10 cellular contexts compared by ENCODE assay signal in genomic region chr1:36124404-36125128, GRCh38. TPM values are rescaled to one million over a fixed set of nuclear protein-coding genes. Genes with fewer than 3 reads are reported as not detected.
A peak's percentile ranks its signal among the peaks of the same experiment; 100 is the strongest.
DNase-seq lines count a peak whose midpoint lies in the region; ATAC-seq, FAIRE-seq and TF ChIP-seq lines count a peak whose summit lies in the region.
"Had no signal": no experiment of that assay in that cellular context is flagged by ENCODE, and none has a peak within 500 bp of the region (broad histone marks: within the 10 kb centered on the region; RNA-seq: fewer than 3 reads in every experiment).

No MANE protein-coding gene starts in this region.

- H2AFZ ChIP-seq in H1 (ENCODE audit: low read length), result no peak overlapping the region
- peak overlapping the region; percentile 49 for H2AFZ ChIP-seq in neuronal stem cell (ENCODE audit: low read length)

- no peaks in the 10 kb centered on the region for H3K9me3 Mint-ChIP-seq in stimulated activated naive CD8-positive, alpha-beta T cell treated with anti-CD3 and anti-CD28 coated beads, Interleukin-15, Interleukin-2, amounts not matched to agents 100 ng/mL and 50 ng/mL, for 24 hours

- H3K4me1 ChIP-seq in H1 (replicated peaks in 1 of 4; ENCODE audit: control insufficient read depth in 3 of 4, insufficient read depth in 4 of 4, low read length in 3 of 4), result peaks cover 0 to 11% (median 5%) of the 10 kb centered on the region in 4 experiments; a peak in 5 of 7 replicates
- peaks cover 8 to 10% of the 10 kb centered on the region in 2 donors for H3K4me1 ChIP-seq in neuronal stem cell (ENCODE audit: control insufficient read depth in 2 of 2, insufficient read depth in 1 of 2, low read depth in 1 of 2, low read length in 2 of 2)

- H2BK20ac ChIP-seq in H1 (ENCODE audit: low read length), result no peak overlapping the region

- H2BK15ac ChIP-seq in H1 (ENCODE audit: low read length), result no peak overlapping the region
- H2BK15ac ChIP-seq in neuronal stem cell (ENCODE audit: low read length), result no peak overlapping the region

- H3K9me3 ChIP-seq in H1 (ENCODE audit: insufficient read depth in 2 of 2, low read depth in 1 of 2, low read length in 1 of 2), result no peaks in the 10 kb centered on the region
- peaks cover 0 to 3% of the 10 kb centered on the region in 2 donors for H3K9me3 ChIP-seq in neuronal stem cell (replicated peaks in 1 of 2; ENCODE audit: control insufficient read depth in 2 of 2, insufficient read depth in 1 of 2, low read depth in 1 of 2, low read length in 2 of 2)

- peak overlapping the region; percentile 31 for H3K4me3 Mint-ChIP-seq in stimulated activated naive CD8-positive, alpha-beta T cell treated with anti-CD3 and anti-CD28 coated beads, Interleukin-15, Interleukin-2, amounts not matched to agents 100 ng/mL and 50 ng/mL, for 24 hours

- POLR2A ChIA-PET in H1 (lab: Charles Lee; ENCODE audit: partially characterized antibody), result no interaction called here

- H3K36me3 ChIP-seq in H1 (ENCODE audit: control insufficient read depth in 2 of 4, insufficient read depth in 4 of 4, low read length in 3 of 4) (no peaks in the 10 kb centered on the region), neuronal stem cell (replicated peaks in 1 of 2; ENCODE audit: control insufficient read depth in 2 of 2, insufficient read depth in 2 of 2, low read length in 2 of 2) (no peaks in the 10 kb centered on the region)

- peaks cover 0 to 5% of the 10 kb centered on the region in 2 experiments for H4K20me1 ChIP-seq in H1 (replicated peaks in 1 of 2; ENCODE audit: control insufficient read depth in 1 of 2, insufficient read depth in 2 of 2, low read length in 2 of 2)

- H4K5ac ChIP-seq in H1 (ENCODE audit: insufficient read length, low read depth, low read length), result no peak overlapping the region

- no peak for TF ChIP-seq CTCF in H1 (IDR thresholded peaks at IDR 0.05; ENCODE audit: control extremely low read depth in 1 of 3, insufficient read depth in 1 of 3, low read depth in 1 of 3, low read length in 3 of 3)

- CTCF ChIA-PET in H1 (lab: Charles Lee; ENCODE audit: partially characterized antibody), result interaction anchor here (0.8 to 3.2 kb wide), 5 partner anchors 10 to 25 kb away, joined by 3 to 15 read pairs (median 3); no protein-coding TSS in a partner anchor

- H2AK5ac ChIP-seq in H1 (ENCODE audit: low read depth, low read length), result no peak overlapping the region
- H2AK5ac ChIP-seq in neuronal stem cell (ENCODE audit: low read depth, low read length), result peak overlapping the region; percentile 63

- H2BK5ac ChIP-seq in H1 (ENCODE audit: low read depth, low read length) (no peak overlapping the region), neuronal stem cell (ENCODE audit: low read length) (no peak overlapping the region)

- peak overlapping the region; percentile 27 to 61 (median 29) for H3K4me3 ChIP-seq in H1 (ENCODE audit: extremely low read depth in 1 of 4, insufficient read depth in 2 of 4, low read depth in 3 of 4, low read length in 4 of 4)
- no peak overlapping the region for H3K4me3 ChIP-seq in neuronal stem cell (ENCODE audit: low read length in 2 of 2)

- no peaks in the 10 kb centered on the region for H3K79me2 ChIP-seq in H1 (ENCODE audit: control insufficient read depth in 1 of 2, insufficient read depth in 2 of 2, low read length in 2 of 2)

- WGBS in H1 (ENCODE audit: extremely low coverage in 1 of 2, insufficient coverage in 1 of 2, insufficient read length in 1 of 2, insufficient replicate concordance in 2 of 2, low coverage in 1 of 2, low lambda C conversion rate in 2 of 2, missing lambda C conversion rate in 1 of 2), 2 experiments, result 14% methylated on average over 27 of the region's 42 CpGs; no CpG with 5 or more reads in 1 of the 2 experiments
- no CpG with 5 or more reads among the region's 42 CpGs for WGBS in neuronal stem cell (ENCODE audit: extremely low coverage in 2 of 2, insufficient read length in 2 of 2, insufficient replicate concordance in 1 of 2), 2 donors

- H3K27me3 ChIP-seq in H1 (replicated peaks in 1 of 4; ENCODE audit: control insufficient read depth in 3 of 4, extremely low read depth in 1 of 4, insufficient read depth in 3 of 4, low read length in 3 of 4), result peaks cover 16 to 38% (median 30%) of the 10 kb centered on the region in 4 experiments
- H3K27me3 ChIP-seq in neuronal stem cell (ENCODE audit: control insufficient read depth in 3 of 3, insufficient read depth in 3 of 3, low read depth in 1 of 3, low read length in 3 of 3), result peaks cover 19 to 62% (median 46%) of the 10 kb centered on the region in 3 experiments

- FAIRE-seq in H1 (lab: Jason Lieb, UNC), result no peak

- H3K23ac ChIP-seq in H1 (ENCODE audit: insufficient read length), result no peak overlapping the region
- H3K23ac ChIP-seq in neuronal stem cell (ENCODE audit: low read depth, low read length, poor library complexity), result peak overlapping the region; percentile 80

- H3K9ac ChIP-seq in H1 (replicated peaks in 1 of 4; ENCODE audit: extremely low read depth in 1 of 4, low read depth in 3 of 4, low read length in 3 of 4) (no peak overlapping the region), neuronal stem cell (ENCODE audit: low read depth, low read length, poor library complexity) (no peak overlapping the region)

- peaks cover 31% of the 10 kb centered on the region for H3K27me3 Mint-ChIP-seq in stimulated activated naive CD8-positive, alpha-beta T cell treated with anti-CD3 and anti-CD28 coated beads, Interleukin-15, Interleukin-2, amounts not matched to agents 100 ng/mL and 50 ng/mL, for 24 hours

- H3K27ac ChIP-seq in H1 (ENCODE audit: low read depth, low read length) (no peak overlapping the region), neuronal stem cell (replicated peaks; ENCODE audit: low read length) (no peak overlapping the region)

- H3K4ac ChIP-seq in H1 (replicated peaks; ENCODE audit: insufficient read length, low read depth, low read length), result no peak overlapping the region
- H3K4ac ChIP-seq in neuronal stem cell (ENCODE audit: low read length), result no peak overlapping the region

- TF ChIP-seq POLR2A in H1 (IDR thresholded peaks at IDR 0.05; ENCODE audit: control extremely low read depth in 1 of 2, low read depth in 2 of 2, low read length in 2 of 2), result no peak

- peaks cover 29% of the 10 kb centered on the region for H3K4me1 Mint-ChIP-seq in stimulated activated naive CD8-positive, alpha-beta T cell treated with anti-CD3 and anti-CD28 coated beads, Interleukin-15, Interleukin-2, amounts not matched to agents 100 ng/mL and 50 ng/mL, for 24 hours (ENCODE audit: low read depth)

- no peaks in the 10 kb centered on the region for H3K79me1 ChIP-seq in H1 (ENCODE audit: low read depth, low read length)
- H3K79me1 ChIP-seq in neuronal stem cell (ENCODE audit: low read depth, low read length), result no peaks in the 10 kb centered on the region

- no peak overlapping the region for H2BK120ac ChIP-seq in H1 (replicated peaks; ENCODE audit: low read depth, low read length)
- H2BK120ac ChIP-seq in neuronal stem cell (ENCODE audit: low read depth, low read length), result no peak overlapping the region

- no peak overlapping the region for H4K91ac ChIP-seq in H1 (replicated peaks; ENCODE audit: insufficient read length, low read length)
- no peak overlapping the region for H4K91ac ChIP-seq in neuronal stem cell (ENCODE audit: low read depth, low read length, poor library complexity)

- H3K23me2 ChIP-seq in H1 (ENCODE audit: low read depth, low read length), result peaks cover 16% of the 10 kb centered on the region; the same call in 1 of the 2 replicates

- no peak for TF ChIP-seq EP300 in H1 (IDR thresholded peaks at IDR 0.05; ENCODE audit: borderline replicate concordance in 1 of 2, low read depth in 2 of 2, low read length in 2 of 2)

- no peak overlapping the region for H3K56ac ChIP-seq in H1 (replicated peaks; ENCODE audit: insufficient read length, low read depth, low read length)

- peak overlapping the region; percentile 70 for H3K27ac Mint-ChIP-seq in stimulated activated naive CD8-positive, alpha-beta T cell treated with anti-CD3 and anti-CD28 coated beads, Interleukin-15, Interleukin-2, amounts not matched to agents 100 ng/mL and 50 ng/mL, for 24 hours

- no peak overlapping the region for H2BK12ac ChIP-seq in H1 (ENCODE audit: low read depth, low read length)
- no peak overlapping the region for H2BK12ac ChIP-seq in neuronal stem cell (ENCODE audit: low read length)

- no peaks in the 10 kb centered on the region for H3K36me3 Mint-ChIP-seq in stimulated activated naive CD8-positive, alpha-beta T cell treated with anti-CD3 and anti-CD28 coated beads, Interleukin-15, Interleukin-2, amounts not matched to agents 100 ng/mL and 50 ng/mL, for 24 hours (ENCODE audit: low read depth)

- DNase-seq in stimulated activated naive CD8-positive, alpha-beta T cell treated with anti-CD3 and anti-CD28 coated beads, Interleukin-15, Interleukin-2, amounts not matched to agents 100 U/mL and 50 U/mL, for 24 hours, result no peak
- peak in 1 of 2 experiments; percentile 63 for DNase-seq in H1 (ENCODE audit: low read depth in 1 of 2, low spot score in 2 of 2)
- no peak for DNase-seq in neuronal stem cell (ENCODE audit: low spot score)
- DNase-seq in EL, result no peak
- DNase-seq in midbrain (lab: John Stamatoyannopoulos, UW), result no peak
- no peak for DNase-seq in dermis blood vessel endothelial cell
- DNase-seq: NCI-H1417 treated with DMSO at 0.1 percent for 48 hours, OCI-M1 had no signal

- no peak for ATAC-seq in stimulated activated naive CD8-positive, alpha-beta T cell treated with anti-CD3 and anti-CD28 coated beads, Interleukin-15, Interleukin-2, amounts not matched to agents 100 U/mL and 50 U/mL, for 24 hours
- ATAC-seq in HG02981 (IDR thresholded peaks at IDR 0.05; ENCODE audit: unreplicated experiment), result no peak

- H4K8ac ChIP-seq in H1 (ENCODE audit: extremely low read depth, insufficient read depth, low read length) (no peak overlapping the region), neuronal stem cell (ENCODE audit: low read depth, low read length) (no peak overlapping the region)

- no peak overlapping the region; the same call in 1 of the 2 replicates for H3K18ac ChIP-seq in H1 (ENCODE audit: extremely low read depth, low read length)
- no peak overlapping the region for H3K18ac ChIP-seq in neuronal stem cell (ENCODE audit: low read length)

- no peak overlapping the region for H3K14ac ChIP-seq in H1 (ENCODE audit: insufficient read length)
- no peak overlapping the region for H3K14ac ChIP-seq in neuronal stem cell (ENCODE audit: low read length)

- TF ChIP-seq RAD21 in H1 (IDR thresholded peaks at IDR 0.05 in 1 of 2, conservative IDR thresholded peaks at IDR 0.05 in 1 of 2; ENCODE audit: low read depth in 2 of 2, low read length in 2 of 2), result no peak

- peak overlapping the region; percentile 40 to 67 for H3K4me2 ChIP-seq in H1 (ENCODE audit: insufficient read depth in 1 of 2, low read depth in 2 of 2, low read length in 2 of 2)
- peak overlapping the region; percentile 73 for H3K4me2 ChIP-seq in neuronal stem cell (ENCODE audit: insufficient read depth, low read length, poor library complexity, severe bottlenecking)

RNA-seq across cellular contexts. Expression of gene COL8A2, which starts 0.5 kb away (rescaled TPM):
- total RNA-seq in H1 (2021; fragmentation: NEBNext Ultra II Directional; extraction: Animal tissue kit (Norgen Biotek cat#: 25700)), result 2.4 and 2.8 TPM in 2 replicates
- polyA plus RNA-seq in H1 (2011; rRNA removed), result 2.1 and 2.4 TPM in 2 replicates
- 1.7 TPM for polyA plus RNA-seq in H1 (2011; cell fraction: cytosol; rRNA removed)
- polyA plus RNA-seq in H1 (2011; cell fraction: nucleus; rRNA removed), result 2.5 TPM
- 1.1 to 2.4 TPM (median 1.6 TPM) in 4 replicates for polyA plus RNA-seq in H1 (2012, experiment 1 of 2)
- 1.4 TPM for polyA plus RNA-seq in H1 (2012, experiment 2 of 2)
- polyA plus RNA-seq in H1 (2013, experiment 1 of 2), result 3.2 TPM
- polyA plus RNA-seq in H1 (2013, experiment 2 of 2), result 2.8 TPM
- polyA minus RNA-seq in H1 (2011; rRNA and poly(A)+ RNA removed), result 1.1 TPM in 2 replicates
- 2.0 TPM for polyA minus RNA-seq in H1 (2011; cell fraction: cytosol; rRNA and poly(A)+ RNA removed)
- polyA minus RNA-seq in H1 (2011; cell fraction: nucleus; rRNA and poly(A)+ RNA removed), result 1.6 TPM
- polyA plus RNA-seq in neuronal stem cell (2013, experiment 1 of 2), result 0.01 TPM
- polyA plus RNA-seq in neuronal stem cell (2013, experiment 2 of 2), result 0.01 TPM
- 3.0 and 3.2 TPM in 2 replicates for total RNA-seq in dermis blood vessel endothelial cell

RNA-seq across cellular contexts. Expression of gene TRAPPC3, which starts 24.7 kb away (rescaled TPM):
- total RNA-seq in H1 (2021; fragmentation: NEBNext Ultra II Directional; extraction: Animal tissue kit (Norgen Biotek cat#: 25700)), result 42.0 and 47.8 TPM in 2 replicates
- 36.1 and 51.0 TPM in 2 replicates for polyA plus RNA-seq in H1 (2011; rRNA removed)
- polyA plus RNA-seq in H1 (2011; cell fraction: cytosol; rRNA removed), result 53.9 TPM
- 19.8 TPM for polyA plus RNA-seq in H1 (2011; cell fraction: nucleus; rRNA removed)
- 55.6 to 70.5 TPM (median 64.5 TPM) in 4 replicates for polyA plus RNA-seq in H1 (2012, experiment 1 of 2)
- polyA plus RNA-seq in H1 (2012, experiment 2 of 2), result 47.1 TPM
- polyA plus RNA-seq in H1 (2013, experiment 1 of 2), result 35.8 TPM
- 38.3 TPM for polyA plus RNA-seq in H1 (2013, experiment 2 of 2)
- 19.0 and 20.3 TPM in 2 replicates for polyA minus RNA-seq in H1 (2011; rRNA and poly(A)+ RNA removed)
- 34.5 TPM for polyA minus RNA-seq in H1 (2011; cell fraction: cytosol; rRNA and poly(A)+ RNA removed)
- polyA minus RNA-seq in H1 (2011; cell fraction: nucleus; rRNA and poly(A)+ RNA removed), result 11.1 TPM
- 49.3 TPM for polyA plus RNA-seq in neuronal stem cell (2013, experiment 1 of 2)
- 51.1 TPM for polyA plus RNA-seq in neuronal stem cell (2013, experiment 2 of 2)
- total RNA-seq in dermis blood vessel endothelial cell, result 77.8 and 117 TPM in 2 replicates

RNA-seq across cellular contexts. Expression of gene MAP7D1, which starts 31.4 kb away (rescaled TPM):
- 52.4 and 55.1 TPM in 2 replicates for total RNA-seq in H1 (2021; fragmentation: NEBNext Ultra II Directional; extraction: Animal tissue kit (Norgen Biotek cat#: 25700))
- polyA plus RNA-seq in H1 (2011; rRNA removed), result 18.2 and 24.8 TPM in 2 replicates
- 23.1 TPM for polyA plus RNA-seq in H1 (2011; cell fraction: cytosol; rRNA removed)
- polyA plus RNA-seq in H1 (2011; cell fraction: nucleus; rRNA removed), result 36.3 TPM
- 44.6 to 64.8 TPM (median 56.7 TPM) in 4 replicates for polyA plus RNA-seq in H1 (2012, experiment 1 of 2)
- polyA plus RNA-seq in H1 (2012, experiment 2 of 2), result 55.0 TPM
- 30.4 TPM for polyA plus RNA-seq in H1 (2013, experiment 1 of 2)
- polyA plus RNA-seq in H1 (2013, experiment 2 of 2), result 27.2 TPM
- polyA minus RNA-seq in H1 (2011; rRNA and poly(A)+ RNA removed), result 10.9 and 11.9 TPM in 2 replicates
- 31.9 TPM for polyA minus RNA-seq in H1 (2011; cell fraction: cytosol; rRNA and poly(A)+ RNA removed)
- 18.1 TPM for polyA minus RNA-seq in H1 (2011; cell fraction: nucleus; rRNA and poly(A)+ RNA removed)
- 101 TPM for polyA plus RNA-seq in neuronal stem cell (2013, experiment 1 of 2)
- 97.7 TPM for polyA plus RNA-seq in neuronal stem cell (2013, experiment 2 of 2)
- total RNA-seq in dermis blood vessel endothelial cell, result 77.9 and 106 TPM in 2 replicates

RNA-seq across cellular contexts. Expression of gene ADPRS, which starts 35.9 kb away (rescaled TPM):
- total RNA-seq in H1 (2021; fragmentation: NEBNext Ultra II Directional; extraction: Animal tissue kit (Norgen Biotek cat#: 25700)), result 22.9 and 23.9 TPM in 2 replicates
- polyA plus RNA-seq in H1 (2011; rRNA removed), result 38.1 and 39.4 TPM in 2 replicates
- 38.4 TPM for polyA plus RNA-seq in H1 (2011; cell fraction: cytosol; rRNA removed)
- polyA plus RNA-seq in H1 (2011; cell fraction: nucleus; rRNA removed), result 28.3 TPM
- 21.8 to 29.1 TPM (median 27.6 TPM) in 4 replicates for polyA plus RNA-seq in H1 (2012, experiment 1 of 2)
- polyA plus RNA-seq in H1 (2012, experiment 2 of 2), result 30.5 TPM
- 13.3 TPM for polyA plus RNA-seq in H1 (2013, experiment 1 of 2)
- polyA plus RNA-seq in H1 (2013, experiment 2 of 2), result 13.4 TPM
- polyA minus RNA-seq in H1 (2011; rRNA and poly(A)+ RNA removed), result 19.9 and 22.5 TPM in 2 replicates
- 10.1 TPM for polyA minus RNA-seq in H1 (2011; cell fraction: cytosol; rRNA and poly(A)+ RNA removed)
- 8.7 TPM for polyA minus RNA-seq in H1 (2011; cell fraction: nucleus; rRNA and poly(A)+ RNA removed)
- 16.0 TPM for polyA plus RNA-seq in neuronal stem cell (2013, experiment 1 of 2)
- 16.7 TPM for polyA plus RNA-seq in neuronal stem cell (2013, experiment 2 of 2)
- total RNA-seq in dermis blood vessel endothelial cell, result 43.1 and 52.9 TPM in 2 replicates

RNA-seq across cellular contexts. Expression of gene TEKT2, which starts 40.7 kb away (rescaled TPM):
- 1.3 and 1.6 TPM in 2 replicates for total RNA-seq in H1 (2021; fragmentation: NEBNext Ultra II Directional; extraction: Animal tissue kit (Norgen Biotek cat#: 25700))
- polyA plus RNA-seq in H1 (2011; rRNA removed), result 1.7 and 2.6 TPM in 2 replicates
- 2.4 TPM for polyA plus RNA-seq in H1 (2011; cell fraction: cytosol; rRNA removed)
- 8.2 TPM for polyA plus RNA-seq in H1 (2011; cell fraction: nucleus; rRNA removed)
- 1.7 to 2.5 TPM (median 2.2 TPM) in 4 replicates for polyA plus RNA-seq in H1 (2012, experiment 1 of 2)
- polyA plus RNA-seq in H1 (2012, experiment 2 of 2), result 1.3 TPM
- 0.81 TPM for polyA plus RNA-seq in H1 (2013, experiment 1 of 2)
- 0.75 TPM for polyA plus RNA-seq in H1 (2013, experiment 2 of 2)
- polyA minus RNA-seq in H1 (2011; rRNA and poly(A)+ RNA removed), result 0.80 and 1.4 TPM in 2 replicates
- polyA minus RNA-seq in H1 (2011; cell fraction: cytosol; rRNA and poly(A)+ RNA removed), result 2.2 TPM
- 3.0 TPM for polyA minus RNA-seq in H1 (2011; cell fraction: nucleus; rRNA and poly(A)+ RNA removed)
- 8.2 TPM for polyA plus RNA-seq in neuronal stem cell (2013, experiment 1 of 2)
- polyA plus RNA-seq in neuronal stem cell (2013, experiment 2 of 2), result 8.4 TPM
- total RNA-seq in dermis blood vessel endothelial cell, result 0.14 and 0.68 TPM in 2 replicates

Comparison
In these comparisons a context has a peak if more than half of its experiments do, and no peak if none do; other contexts are left out.
1. H3K4me3 ChIP-seq: peak in H1 (4 of 4); none in neuronal stem cell (0 of 2).